ENCODE assay signal across 8 cellular contexts in genomic region chr2:42169869-42170465, GRCh38. TPM values are rescaled to one million over a fixed set of nuclear protein-coding genes. Genes with fewer than 3 reads are reported as not detected.
DNase-seq lines count a peak whose midpoint lies in the region; ATAC-seq, FAIRE-seq and TF ChIP-seq lines count a peak whose summit lies in the region.

No MANE protein-coding gene starts in this region.

- WGBS in esophagus muscularis mucosa: 2% methylated on average over 11 of the region's 11 CpGs

- H3K4me3 ChIP-seq in ACC112 (ENCODE audit: low read depth, low read length) (peak overlapping the region; percentile 94), esophagus muscularis mucosa (peak overlapping the region; percentile 83 to 95 (median 88))

- H3K4me1 ChIP-seq in ACC112 (ENCODE audit: control insufficient read depth, insufficient read depth, low read length, unreplicated experiment) (peaks cover 22% of the 10 kb centered on the region), esophagus muscularis mucosa (peaks cover 28 to 40% (median 38%) of the 10 kb centered on the region in 4 donors)

- ATAC-seq in GM18511 (IDR thresholded peaks at IDR 0.05; ENCODE audit: unreplicated experiment): peak; percentile 30
- peak; percentile 22 for ATAC-seq in HG02973 (IDR thresholded peaks at IDR 0.05; ENCODE audit: unreplicated experiment)

- FAIRE-seq in urothelium cell line (lab: Jason Lieb, UNC): no peak

- H3K27me3 ChIP-seq in ACC112 (ENCODE audit: insufficient read depth, low read length) (no peaks in the 10 kb centered on the region), esophagus muscularis mucosa (no peaks in the 10 kb centered on the region)

- peak overlapping the region; percentile 61 for H3K27ac ChIP-seq in ACC112 (ENCODE audit: low read depth, low read length)
- H3K27ac ChIP-seq in esophagus muscularis mucosa (replicated peaks in 1 of 4): peak overlapping the region; percentile 90 to 91 (median 90)

- intact Hi-C loops in esophagus muscularis mucosa (cut with DNase I): loop anchor here (2.0 to 5.0 kb wide), 2 partner anchors 38 to 67 kb away; no protein-coding TSS in a partner anchor

- no peak for TF ChIP-seq EP300 in esophagus muscularis mucosa (IDR thresholded peaks at IDR 0.05)

- no peak for TF ChIP-seq POLR2A in esophagus muscularis mucosa (IDR thresholded peaks at IDR 0.05; ENCODE audit: low read depth)

- H3K79me2 ChIP-seq in ACC112 (ENCODE audit: control insufficient read depth, insufficient read depth, low read length, unreplicated experiment): peaks cover 47% of the 10 kb centered on the region

- H3K9me3 ChIP-seq in esophagus muscularis mucosa: no peaks in the 10 kb centered on the region

- TF ChIP-seq CTCF in esophagus muscularis mucosa (IDR thresholded peaks at IDR 0.05): no peak

- peak overlapping the region; percentile 74 for H2AFZ ChIP-seq in ACC112 (ENCODE audit: low read length, unreplicated experiment)

- no peaks in the 10 kb centered on the region for H3K36me3 ChIP-seq in ACC112 (ENCODE audit: insufficient read depth, low read length)
- no peaks in the 10 kb centered on the region for H3K36me3 ChIP-seq in esophagus muscularis mucosa

- DNase-seq in RPMI8226 (peak; percentile 21), esophagus muscularis mucosa (ENCODE audit: extremely low spot score) (no peak), pons (ENCODE audit: low spot score) (peak; percentile 35), urothelium cell line (ENCODE audit: low spot score) (no peak), 8988T (no peak)

RNA-seq across cellular contexts. Expression of gene EML4, which starts 0.8 kb away (rescaled TPM):
- total RNA-seq in esophagus muscularis mucosa: 10 to 100 TPM; 14.5 to 23.2 (median 17.8) TPM

Comparison
In these comparisons a context has a peak if more than half of its experiments do, and no peak if none do; other contexts are left out.
1. DNase-seq: peak in RPMI8226 (single experiment) and pons (single experiment); none in esophagus muscularis mucosa (single experiment), urothelium cell line (single experiment) and 8988T (single experiment).